ENCODE assay signal across 12 cellular contexts in genomic region chr11:72048718-72049460, GRCh38. TPM values are rescaled to one million over a fixed set of nuclear protein-coding genes. Genes with fewer than 3 reads are reported as not detected.
DNase-seq lines count a peak whose midpoint lies in the region; ATAC-seq and TF ChIP-seq lines count a peak whose summit lies in the region.
"Had no signal": no experiment of that assay in that cellular context is flagged by ENCODE, and none has a peak within 500 bp of the region (broad histone marks: within the 10 kb centered on the region; RNA-seq: fewer than 3 reads in every experiment).

No MANE protein-coding gene starts in this region.

- H3K9me3 ChIP-seq in HEK293 (ENCODE audit: control insufficient read depth, insufficient read depth, low read depth, low read length), result no peaks in the 10 kb centered on the region

- POLR2A ChIA-PET in HEK293 (lab: Yijun Ruan, JAX), result interaction anchor here (0.7 kb wide), 1 partner anchor 8 kb away, joined by 4 read pairs; no protein-coding TSS in a partner anchor

- CTCF ChIA-PET in HEK293 (lab: Yijun Ruan, JAX), result interaction anchor here (0.5 to 1.0 kb wide), 3 partner anchors 24 to 384 kb away, joined by 3 to 4 read pairs (median 3); no protein-coding TSS in a partner anchor

- H3K27ac ChIP-seq in HEK293 (ENCODE audit: extremely low read depth, low read depth, low read length) (no peak overlapping the region), VCaP (peak overlapping the region; percentile 71)
- H3K27ac ChIP-seq: SK-N-MC had no signal

- no peaks in the 10 kb centered on the region for H3K4me1 ChIP-seq in HEK293 (ENCODE audit: control insufficient read depth, insufficient read depth, low read length)

- DNase-seq in islet precursor cell (peak; percentile 67), pulmonary artery endothelial cell (ENCODE audit: low read depth, low spot score) (peak; percentile 55), OCI-M1 (lab: John Stamatoyannopoulos, UW) (no peak), LoVo (ENCODE audit: low spot score) (no peak)
- DNase-seq: activated CD4-positive, CD25-positive, alpha-beta regulatory T cell treated with anti-CD3 and anti-CD28 coated beads, Interleukin-2, amount 50 U/mL, for 72 hours; erythroblast; naive B cell had no signal

- peaks cover 3 to 13% of the 10 kb centered on the region in 2 experiments; a peak in 2 of 3 replicates for H3K36me3 ChIP-seq in HEK293 (ENCODE audit: control insufficient read depth in 2 of 2, insufficient read depth in 1 of 2, low read length in 2 of 2)

- H3K4me3 ChIP-seq in HEK293 (ENCODE audit: low read depth, low read length), result no peak overlapping the region
- H3K4me3 ChIP-seq: SK-N-MC had no signal

- no peak for TF ChIP-seq CTCF in HEK293 (tag by site-specific recombination; IDR thresholded peaks at IDR 0.05)
- TF ChIP-seq CTCF in VCaP (conservative IDR thresholded peaks at IDR 0.05), result no peak

- no peak for ATAC-seq in HG03520 (IDR thresholded peaks at IDR 0.05; ENCODE audit: unreplicated experiment)
- no peak for ATAC-seq in GM19467 (IDR thresholded peaks at IDR 0.05; ENCODE audit: unreplicated experiment)

TF ChIP-seq in HEK293, 187 proteins besides CTCF, POLR2A, EP300 and RAD21:
- TF ChIP-seq ZNF664 (tag by site-specific recombination; IDR thresholded peaks at IDR 0.05) (no peak), OSR2 (tag by site-specific recombination; IDR thresholded peaks at IDR 0.05) (peak; percentile 46), ZNF561 (tag by site-specific recombination; IDR thresholded peaks at IDR 0.05; ENCODE audit: borderline replicate concordance) (no peak)

RNA-seq across cellular contexts. Expression of gene NUMA1, which starts 31.5 kb away (rescaled TPM):
- total RNA-seq in pulmonary artery endothelial cell, result 130 and 140 TPM in 2 replicates

RNA-seq across cellular contexts. Expression of gene LRRC51, which starts 31.8 kb away (rescaled TPM):
- 2.6 and 3.5 TPM in 2 replicates for total RNA-seq in pulmonary artery endothelial cell

RNA-seq across cellular contexts. Expression of gene IL18BP, which starts 50.2 kb away (rescaled TPM):
- 6.1 and 8.4 TPM in 2 replicates for total RNA-seq in pulmonary artery endothelial cell

RNA-seq across cellular contexts. Expression of gene LAMTOR1, which starts 54.2 kb away (rescaled TPM):
- total RNA-seq in pulmonary artery endothelial cell, result 110 and 113 TPM in 2 replicates

RNA-seq across cellular contexts. Expression of gene TOMT, which starts 56.8 kb away (rescaled TPM):
- not detected in 2 replicates for total RNA-seq in pulmonary artery endothelial cell

Comparison
In these comparisons a context has a peak if more than half of its experiments do, and no peak if none do; other contexts are left out.
1. DNase-seq: peak in islet precursor cell (single experiment) and pulmonary artery endothelial cell (single experiment); none in OCI-M1 (single experiment) and LoVo (single experiment).